ENCODE assay signal across 10 cellular contexts in the genomic region with DNA sequence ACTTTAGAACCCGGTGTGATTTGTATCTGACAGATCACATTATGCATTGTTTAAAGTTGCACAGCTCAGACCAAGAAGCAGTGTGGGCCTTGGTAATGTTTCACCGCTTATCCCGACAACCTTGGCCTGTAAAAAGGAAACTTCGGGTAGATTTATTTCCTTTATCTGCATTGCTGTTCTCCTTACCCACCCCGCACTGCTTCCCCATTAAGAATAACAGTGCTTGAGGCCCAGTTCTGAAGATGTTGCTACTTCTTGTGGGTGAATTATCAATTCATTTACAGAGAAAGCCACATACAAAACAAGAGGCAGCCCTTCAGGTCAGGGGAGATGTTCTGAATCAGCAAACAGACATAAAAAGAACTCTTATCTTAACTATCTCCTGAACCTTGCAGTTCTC. TPM values are rescaled to one million over a fixed set of nuclear protein-coding genes. Genes with fewer than 3 reads are reported as not detected.
DNase-seq lines count a peak whose midpoint lies in the region; FAIRE-seq and TF ChIP-seq lines count a peak whose summit lies in the region.
"Had no signal": no experiment of that assay in that cellular context is flagged by ENCODE, and none has a peak within 500 bp of the region (broad histone marks: within the 10 kb centered on the region; RNA-seq: fewer than 3 reads in every experiment).

No MANE protein-coding gene starts in this region.

- no peak overlapping the region for H2AFZ ChIP-seq in mammary epithelial cell (ENCODE audit: low read depth, low read length)
- H2AFZ ChIP-seq in H1 (ENCODE audit: low read length): no peak overlapping the region

- POLR2A ChIA-PET in H1 (lab: Charles Lee; ENCODE audit: partially characterized antibody): no interaction called here

- H2BK5ac ChIP-seq in H1 (ENCODE audit: low read depth, low read length): no peak overlapping the region

- no peak overlapping the region for H3K4me2 ChIP-seq in mammary epithelial cell (ENCODE audit: insufficient read depth, low read depth, low read length)
- no peak overlapping the region; a peak in 1 of 4 replicates for H3K4me2 ChIP-seq in H1 (ENCODE audit: insufficient read depth in 1 of 2, low read depth in 2 of 2, low read length in 2 of 2)

- no peaks in the 10 kb centered on the region for H3K9me3 Mint-ChIP-seq in chondrocyte (ENCODE audit: low read depth)

- no peak overlapping the region for H3K4ac ChIP-seq in H1 (replicated peaks; ENCODE audit: insufficient read length, low read depth, low read length)

- H4K8ac ChIP-seq in H1 (ENCODE audit: extremely low read depth, insufficient read depth, low read length): no peak overlapping the region

- TF ChIP-seq CTCF in breast epithelium (IDR thresholded peaks at IDR 0.05): no peak
- no peak for TF ChIP-seq CTCF in mammary epithelial cell (conservative IDR thresholded peaks at IDR 0.05 in 1 of 2, IDR thresholded peaks at IDR 0.05 in 1 of 2; ENCODE audit: extremely low read depth in 1 of 2, insufficient read depth in 1 of 2, low read depth in 1 of 2, low read length in 2 of 2)
- no peak for TF ChIP-seq CTCF in HL-60 (IDR thresholded peaks at IDR 0.05; ENCODE audit: insufficient read depth, low read length)
- no peak for TF ChIP-seq CTCF in H1 (IDR thresholded peaks at IDR 0.05; ENCODE audit: control extremely low read depth in 1 of 3, insufficient read depth in 1 of 3, low read depth in 1 of 3, low read length in 3 of 3)
- no peak for TF ChIP-seq CTCF in transverse colon (IDR thresholded peaks at IDR 0.05)
- no peak for TF ChIP-seq CTCF in chondrocyte (IDR thresholded peaks at IDR 0.05)

- H2BK20ac ChIP-seq in H1 (ENCODE audit: low read length): no peak overlapping the region

- no peaks in the 10 kb centered on the region for H3K79me1 ChIP-seq in H1 (ENCODE audit: low read depth, low read length)

- H3K14ac ChIP-seq in H1 (ENCODE audit: insufficient read length): no peak overlapping the region

- H4K5ac ChIP-seq in H1 (ENCODE audit: insufficient read length, low read depth, low read length): no peak overlapping the region

- H3K56ac ChIP-seq in H1 (replicated peaks; ENCODE audit: insufficient read length, low read depth, low read length): no peak overlapping the region

- no peak overlapping the region for H2AK5ac ChIP-seq in H1 (ENCODE audit: low read depth, low read length)

- no peak overlapping the region for H3K27ac Mint-ChIP-seq in chondrocyte (ENCODE audit: unreplicated experiment)

- H3K36me3 ChIP-seq in breast epithelium (no peaks in the 10 kb centered on the region), mammary epithelial cell (ENCODE audit: insufficient read depth, low read length) (no peaks in the 10 kb centered on the region), H1 (ENCODE audit: control insufficient read depth in 2 of 4, insufficient read depth in 4 of 4, low read length in 3 of 4) (no peaks in the 10 kb centered on the region), transverse colon (no peaks in the 10 kb centered on the region)
- H3K36me3 ChIP-seq: prostate gland had no signal

- peaks cover 69% of the 10 kb centered on the region for H3K4me1 Mint-ChIP-seq in chondrocyte (ENCODE audit: low read depth)

- 88% methylated on average over 5 of the region's 5 CpGs for WGBS in mammary epithelial cell (ENCODE audit: low coverage, missing lambda C conversion rate)
- 87% methylated on average over 5 of the region's 5 CpGs; no CpG with 5 or more reads in 1 of the 2 experiments for WGBS in H1 (ENCODE audit: extremely low coverage in 1 of 2, insufficient coverage in 1 of 2, insufficient read length in 1 of 2, insufficient replicate concordance in 2 of 2, low coverage in 1 of 2, low lambda C conversion rate in 2 of 2, missing lambda C conversion rate in 1 of 2), 2 experiments
- 45 to 55% methylated on average over 4 to 5 of the region's 5 CpGs for WGBS in transverse colon (ENCODE audit: low coverage in 1 of 2), 2 donors

- no peak overlapping the region for H3K4me3 ChIP-seq in breast epithelium
- H3K4me3 ChIP-seq in mammary epithelial cell (replicated peaks in 1 of 3; ENCODE audit: insufficient read depth in 1 of 3, low read depth in 2 of 3, low read length in 3 of 3): no peak overlapping the region
- no peak overlapping the region for H3K4me3 ChIP-seq in HL-60 (replicated peaks; ENCODE audit: insufficient read depth, low read length)
- no peak overlapping the region for H3K4me3 ChIP-seq in H1 (ENCODE audit: extremely low read depth in 1 of 4, insufficient read depth in 2 of 4, low read depth in 3 of 4, low read length in 4 of 4)
- no peak overlapping the region for H3K4me3 ChIP-seq in transverse colon
- H3K4me3 ChIP-seq: prostate gland had no signal

- H4K20me1 ChIP-seq in mammary epithelial cell (ENCODE audit: insufficient read depth, low read length) (no peaks in the 10 kb centered on the region), H1 (replicated peaks in 1 of 2; ENCODE audit: control insufficient read depth in 1 of 2, insufficient read depth in 2 of 2, low read length in 2 of 2) (peaks cover 0 to 2% of the 10 kb centered on the region in 2 experiments)

- H3K9me3 ChIP-seq in breast epithelium (no peaks in the 10 kb centered on the region), mammary epithelial cell (replicated peaks; ENCODE audit: insufficient read depth, low read length) (no peaks in the 10 kb centered on the region), H1 (ENCODE audit: insufficient read depth in 2 of 2, low read depth in 1 of 2, low read length in 1 of 2) (no peaks in the 10 kb centered on the region), transverse colon (no peaks in the 10 kb centered on the region)
- H3K9me3 ChIP-seq: prostate gland had no signal

- H3K4me3 Mint-ChIP-seq in chondrocyte (ENCODE audit: unreplicated experiment): no peak overlapping the region

- no peak overlapping the region for H4K91ac ChIP-seq in H1 (replicated peaks; ENCODE audit: insufficient read length, low read length)

- H3K9ac ChIP-seq in mammary epithelial cell (ENCODE audit: insufficient read depth, low read length): no peak overlapping the region
- no peak overlapping the region for H3K9ac ChIP-seq in H1 (replicated peaks in 1 of 4; ENCODE audit: extremely low read depth in 1 of 4, low read depth in 3 of 4, low read length in 3 of 4)

- peaks cover 3% of the 10 kb centered on the region; the same call in 1 of the 2 replicates for H3K23me2 ChIP-seq in H1 (ENCODE audit: low read depth, low read length)

- H3K4me1 ChIP-seq in breast epithelium (peaks cover 6 to 33% of the 10 kb centered on the region in 2 donors), mammary epithelial cell (ENCODE audit: insufficient read depth, low read length) (peaks cover 8% of the 10 kb centered on the region), H1 (replicated peaks in 1 of 4; ENCODE audit: control insufficient read depth in 3 of 4, insufficient read depth in 4 of 4, low read length in 3 of 4) (peaks cover 0 to 15% (median 8%) of the 10 kb centered on the region in 4 experiments; a peak in 5 of 7 replicates), transverse colon (peaks cover 27 to 95% (median 54%) of the 10 kb centered on the region in 4 donors)

- no peak for TF ChIP-seq POLR2A in breast epithelium (IDR thresholded peaks at IDR 0.05)
- TF ChIP-seq POLR2A in H1 (IDR thresholded peaks at IDR 0.05; ENCODE audit: control extremely low read depth in 1 of 2, low read depth in 2 of 2, low read length in 2 of 2): no peak
- no peak for TF ChIP-seq POLR2A in transverse colon (IDR thresholded peaks at IDR 0.05)

- no peak overlapping the region for H2BK120ac ChIP-seq in H1 (replicated peaks; ENCODE audit: low read depth, low read length)

- peak overlapping the region; percentile 65 to 74 for H3K27ac ChIP-seq in breast epithelium
- H3K27ac ChIP-seq in mammary epithelial cell (ENCODE audit: insufficient read depth, low read depth, low read length): no peak overlapping the region
- H3K27ac ChIP-seq in HL-60 (replicated peaks): peak overlapping the region; percentile 57; the same call in 1 of the 2 replicates
- no peak overlapping the region for H3K27ac ChIP-seq in H1 (ENCODE audit: low read depth, low read length)
- peak overlapping the region; percentile 35 to 57 (median 46) for H3K27ac ChIP-seq in transverse colon

- H2BK12ac ChIP-seq in H1 (ENCODE audit: low read depth, low read length): no peak overlapping the region

- FAIRE-seq in H1 (lab: Jason Lieb, UNC): no peak

- H3K27me3 Mint-ChIP-seq in chondrocyte (ENCODE audit: low read depth): no peaks in the 10 kb centered on the region

- peaks cover 88% of the 10 kb centered on the region for H3K79me2 ChIP-seq in mammary epithelial cell (ENCODE audit: insufficient read depth, low read length)
- no peaks in the 10 kb centered on the region for H3K79me2 ChIP-seq in H1 (ENCODE audit: control insufficient read depth in 1 of 2, insufficient read depth in 2 of 2, low read length in 2 of 2)

- intact Hi-C loops in breast epithelium (cut with DNase I; ENCODE audit: low total_unique reads): no loop called here
- intact Hi-C loops in mammary epithelial cell (cut with micrococcal nuclease): no loop called here
- intact Hi-C loops in transverse colon (cut with DNase I; ENCODE audit: low total_unique reads): no loop called here

- no peaks in the 10 kb centered on the region for H3K36me3 Mint-ChIP-seq in chondrocyte (ENCODE audit: low read depth)

- DNase-seq in breast epithelium (ENCODE audit: low spot score in 2 of 2) (no peak), mammary epithelial cell (no peak), HL-60 (ENCODE audit: low read depth in 1 of 2, low spot score in 1 of 2) (peak in 1 of 2 experiments; percentile 30), H1 (ENCODE audit: low read depth in 1 of 2, low spot score in 2 of 2) (no peak), transverse colon (no peak), chondrocyte (ENCODE audit: low spot score) (no peak), DMS114 treated with DMSO at 0.1 percent for 48 hours (lab: John Stamatoyannopoulos, UW; ENCODE audit: unreplicated experiment) (no peak), NCI-H1417 treated with DMSO at 0.1 percent for 48 hours (lab: John Stamatoyannopoulos, UW) (no peak)
- DNase-seq: NCI-H1436 had no signal

- CTCF ChIA-PET in mammary epithelial cell (lab: Charles Lee; ENCODE audit: low non-redundant PET): no interaction called here
- CTCF ChIA-PET in H1 (lab: Charles Lee; ENCODE audit: partially characterized antibody): interaction anchor here (0.9 kb wide), 1 partner anchor 64 kb away, joined by 4 read pairs; no protein-coding TSS in a partner anchor

- dilution Hi-C loops in mammary epithelial cell (cut with HindIII; ENCODE audit: low sequenced_read_pairs): no loop called here

- in situ Hi-C loops in mammary epithelial cell (cut with MboI; ENCODE audit: low sequenced_read_pairs in 2 of 2) (no loop called here), transverse colon (cut with MboI; ENCODE audit: low pct_ligation_motif_present in 1 of 4, low pct_unique_long_range_greater_than_20kb in 1 of 4, low sequenced_read_pairs in 3 of 4) (no loop called here)

- H3K18ac ChIP-seq in H1 (ENCODE audit: extremely low read depth, low read length): 0 out of 2 replicates have a peak overlapping the region, but pooled peaks have one; percentile 9

- TF ChIP-seq EP300 in H1 (IDR thresholded peaks at IDR 0.05; ENCODE audit: borderline replicate concordance in 1 of 2, low read depth in 2 of 2, low read length in 2 of 2) (no peak), transverse colon (IDR thresholded peaks at IDR 0.05; ENCODE audit: low read depth) (no peak)

- no peak overlapping the region for H2BK15ac ChIP-seq in H1 (ENCODE audit: low read length)

- H3K27me3 ChIP-seq in breast epithelium (no peaks in the 10 kb centered on the region), mammary epithelial cell (ENCODE audit: insufficient read depth, low read length) (no peaks in the 10 kb centered on the region), HL-60 (ENCODE audit: insufficient read depth, poor library complexity, severe bottlenecking) (no peaks in the 10 kb centered on the region), H1 (replicated peaks in 1 of 4; ENCODE audit: control insufficient read depth in 3 of 4, extremely low read depth in 1 of 4, insufficient read depth in 3 of 4, low read length in 3 of 4) (peaks cover 0 to 10% (median 5%) of the 10 kb centered on the region in 4 experiments; a peak in 6 of 7 replicates), transverse colon (no peaks in the 10 kb centered on the region)

- TF ChIP-seq RAD21 in H1 (IDR thresholded peaks at IDR 0.05 in 1 of 2, conservative IDR thresholded peaks at IDR 0.05 in 1 of 2; ENCODE audit: low read depth in 2 of 2, low read length in 2 of 2): no peak

- no peak overlapping the region for H3K23ac ChIP-seq in H1 (ENCODE audit: insufficient read length)

- BruUV-seq in mammary epithelial cell (replicated peaks; lab: Mats Ljungman, UMichigan): no TSS peak

RNA-seq across cellular contexts. Expression of a gene that starts 8.4 kb away (rescaled TPM):
- total RNA-seq in breast epithelium: 100 to 1,000 TPM; 140 to 191 (median 142) TPM
- total RNA-seq in mammary epithelial cell: 10 to 100 TPM; 62.7 to 80.2 TPM
- polyA plus RNA-seq in mammary epithelial cell: 42.9 TPM
- polyA minus RNA-seq in mammary epithelial cell: 97.7 TPM
- total RNA-seq in H1 (2021; fragmentation: NEBNext Ultra II Directional; extraction: Animal tissue kit (Norgen Biotek cat#: 25700)): 21.7 and 22.3 TPM in 2 replicates
- polyA plus RNA-seq in H1 (2011; rRNA removed): 6.3 and 12.5 TPM in 2 replicates
- 11.2 TPM for polyA plus RNA-seq in H1 (2011; cell fraction: cytosol; rRNA removed)
- polyA plus RNA-seq in H1 (2011; cell fraction: nucleus; rRNA removed): 19.0 TPM
- 6.6 to 11.1 TPM (median 7.8 TPM) in 4 replicates for polyA plus RNA-seq in H1 (2012, experiment 1 of 2)
- 0.94 TPM for polyA plus RNA-seq in H1 (2012, experiment 2 of 2)
- 6.7 TPM for polyA plus RNA-seq in H1 (2013, experiment 1 of 2)
- polyA plus RNA-seq in H1 (2013, experiment 2 of 2): 6.6 TPM
- 18.7 and 32.7 TPM in 2 replicates for polyA minus RNA-seq in H1 (2011; rRNA and poly(A)+ RNA removed)
- polyA minus RNA-seq in H1 (2011; cell fraction: cytosol; rRNA and poly(A)+ RNA removed): 20.0 TPM
- 37.5 TPM for polyA minus RNA-seq in H1 (2011; cell fraction: nucleus; rRNA and poly(A)+ RNA removed)
- total RNA-seq in transverse colon: 100 to 1,000 TPM in 1 of 4 donors, 10 to 100 TPM in 3; 74.8 to 110 (median 92.4) TPM
- total RNA-seq in chondrocyte: 82.5 to 158 TPM (median 95.1 TPM) in 3 replicates

Comparison
In these comparisons a context has a peak if more than half of its experiments do, and no peak if none do; other contexts are left out.
1. H3K27ac ChIP-seq: peak in breast epithelium (2 of 2), HL-60 (single experiment) and transverse colon (4 of 4); none in mammary epithelial cell (single experiment) and H1 (single experiment).